Comparison of ENCODE assay signal across 8 cellular contexts in the genomic region with DNA sequence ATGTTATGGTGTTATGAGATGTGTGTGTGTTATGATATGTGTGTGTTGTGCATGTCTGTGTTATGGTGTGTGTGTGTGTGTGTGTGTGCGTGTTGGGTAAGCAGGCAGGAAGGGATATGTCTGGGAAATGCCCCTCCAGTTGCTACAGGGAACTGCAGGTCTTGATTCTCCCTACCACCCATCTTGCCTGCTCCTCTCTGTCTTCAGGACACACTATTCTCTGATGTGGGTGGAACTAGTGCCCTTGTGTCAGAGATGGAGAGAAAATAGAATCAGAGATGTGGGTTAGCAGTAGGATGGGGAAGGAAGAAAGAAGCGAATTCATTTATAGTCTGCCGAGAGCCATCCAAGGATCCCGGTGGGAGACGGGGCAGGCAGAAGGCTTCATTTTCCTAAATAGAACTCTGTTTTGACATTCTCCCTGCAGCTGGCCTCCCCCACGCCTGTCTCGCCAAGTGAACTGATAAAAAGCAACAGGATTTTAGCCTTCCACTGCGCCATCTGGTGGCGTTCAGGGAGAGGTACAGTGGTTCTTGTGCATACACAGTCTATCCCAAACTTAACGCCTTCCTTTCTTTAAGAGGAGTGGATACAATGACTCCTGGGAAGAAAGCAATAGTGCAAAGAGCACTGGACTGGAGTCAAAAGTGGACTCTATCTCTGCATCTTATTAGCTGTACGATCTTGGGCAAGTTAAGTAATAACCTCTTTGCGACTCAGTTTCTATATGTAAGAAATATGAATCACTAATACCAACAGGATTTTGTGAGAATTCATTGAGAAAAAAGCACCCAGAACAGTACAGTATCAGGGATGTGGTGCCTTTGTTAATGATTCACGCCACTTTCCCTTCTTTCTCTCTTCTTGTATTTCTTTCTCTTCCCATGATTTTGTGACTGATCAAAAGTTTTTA.
DNase-seq lines count a peak whose midpoint lies in the region; ATAC-seq and TF ChIP-seq lines count a peak whose summit lies in the region.

No MANE protein-coding gene starts in this region.

- POLR2A ChIA-PET in AG04449 (lab: Yijun Ruan, JAX): no interaction called here

- H3K4me3 ChIP-seq in AG04449 (ENCODE audit: low read depth, low read length): no peak overlapping the region

- CTCF ChIA-PET in AG04449 (lab: Yijun Ruan, JAX): interaction anchor here (0.6 to 18.1 kb wide), 38 partner anchors 9 to 708 kb away, joined by 3 to 554 read pairs (median 4); partner anchors contain the start of gene MGST2

- DNase-seq in AG04449 (ENCODE audit: low read depth, low spot score) (no peak), NCI-H2227 treated with DMSO at 0.1 percent for 48 hours (lab: John Stamatoyannopoulos, UW) (peak; percentile 69), caudate nucleus (lab: John Stamatoyannopoulos, UW) (peak in 57 of 61 donors; percentile 8 to 88 (median 60)), left kidney (ENCODE audit: low read depth, low spot score) (peak; percentile 95)
- DNase-seq in activated CD4-positive, CD25-positive, alpha-beta regulatory T cell (lab: John Stamatoyannopoulos, UW): peak; percentile 33 to 46 (median 39)
- DNase-seq in stimulated activated CD4-positive, alpha-beta T cell treated with anti-CD3 and anti-CD28 coated beads, Interleukin-2, amount 100 ng/mL, for 48 hours: peak; percentile 65 to 66

- ATAC-seq in GM18858 (IDR thresholded peaks at IDR 0.05; ENCODE audit: unreplicated experiment) (peak; percentile 84), HG03095 (IDR thresholded peaks at IDR 0.05; ENCODE audit: unreplicated experiment) (peak; percentile 79)

- H3K27ac ChIP-seq in caudate nucleus (ENCODE audit: low read depth, low read length): peak overlapping the region; percentile 29

- TF ChIP-seq CTCF in AG04449 (IDR thresholded peaks at IDR 0.05; ENCODE audit: insufficient read depth, low read length, missing control alignments): peak; percentile 90
